Comparison of ENCODE assay signal across 22 cellular contexts in the genomic region with DNA sequence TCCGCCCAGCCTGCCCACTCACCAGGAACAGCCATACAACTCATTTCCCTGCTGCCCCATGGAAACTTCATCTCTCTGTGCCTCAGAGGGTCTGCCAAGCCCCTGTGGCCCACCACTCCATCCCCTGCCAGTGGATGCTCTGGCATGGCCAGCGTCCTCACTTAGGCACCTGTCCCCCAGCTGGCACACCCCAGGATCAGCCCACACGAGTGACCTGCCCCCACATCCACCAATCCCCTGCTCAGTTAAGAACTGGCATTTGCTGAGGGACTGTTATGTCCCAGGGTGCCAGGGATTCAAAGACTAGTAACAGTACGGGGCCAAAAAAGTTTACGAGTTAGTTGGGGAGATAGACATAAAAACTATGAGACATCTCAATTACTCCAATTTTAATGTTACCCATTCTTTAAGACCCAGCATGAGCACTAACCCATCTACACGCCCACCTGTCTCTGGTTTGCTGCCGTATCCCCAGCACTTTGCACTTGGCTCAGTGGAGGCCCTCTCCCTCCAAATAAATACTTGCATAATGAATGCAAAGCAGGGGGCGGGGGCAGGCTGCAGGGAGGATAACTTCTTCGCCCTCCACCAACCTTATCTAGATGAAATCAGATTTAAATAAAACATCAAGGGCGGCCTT.
"Had no signal": no experiment of that assay in that cellular context is flagged by ENCODE, and none has a peak within 500 bp of the region (broad histone marks: within the 10 kb centered on the region; RNA-seq: fewer than 3 reads in every experiment).

No MANE protein-coding gene starts in this region.

- FAIRE-seq: keratinocyte had no signal

- H3K9me3 ChIP-seq: colonic mucosa, gastrocnemius medialis, lower lobe of right lung, prostate gland, right atrium auricular region, testis, tibial artery had no signal

- H3K4me2 ChIP-seq: smooth muscle cell had no signal

- DNase-seq: colonic mucosa; effector CD8-positive, alpha-beta T cell; endodermal cell; foreskin fibroblast; gastrocnemius medialis; head of caudate nucleus; left ventricle myocardium superior; lower lobe of right lung; nephron progenitor cell; stimulated activated CD4-positive, alpha-beta T cell treated with anti-CD3 and anti-CD28 coated beads, Interleukin-12 subunit alpha, Interleukin-12 subunit beta, amount 100 ng/mL, for 4 hours; stimulated activated CD4-positive, alpha-beta T cell treated with anti-CD3 and anti-CD28 coated beads, Interleukin-1b, Interleukin-23, amount 100 ng/mL, for 48 hours; stimulated activated CD4-positive, alpha-beta T cell treated with anti-CD3 and anti-CD28 coated beads, Interleukin-4, amount 100 ng/mL, for 1 hour; stimulated activated CD8-positive, alpha-beta memory T cell treated with anti-CD3 and anti-CD28 coated beads, Interleukin-4, amount 100 ng/mL, for 48 hours; stimulated activated naive CD4-positive, alpha-beta T cell treated with Interleukin-2 at 50 U/mL for 16 hours; substantia nigra; testis; tibial artery had no signal

- H3K27ac ChIP-seq: colonic mucosa, epithelial cell of prostate, gastrocnemius medialis, lower lobe of right lung, prostate gland, right atrium auricular region, testis, tibial artery had no signal

- H3K4me1 ChIP-seq: colonic mucosa, lower lobe of right lung, prostate gland, right atrium auricular region, testis, tibial artery had no signal

- H3K27me3 ChIP-seq: colonic mucosa, gastrocnemius medialis, right atrium auricular region, testis, tibial artery had no signal

- H3K4me3 ChIP-seq: colonic mucosa, gastrocnemius medialis, lower lobe of right lung, prostate gland, right atrium auricular region, smooth muscle cell, testis, tibial artery had no signal

- H3K36me3 ChIP-seq: colonic mucosa, gastrocnemius medialis, lower lobe of right lung, prostate gland, right atrium auricular region had no signal
